Comparison of ENCODE assay signal across 25 cellular contexts in the genomic region with DNA sequence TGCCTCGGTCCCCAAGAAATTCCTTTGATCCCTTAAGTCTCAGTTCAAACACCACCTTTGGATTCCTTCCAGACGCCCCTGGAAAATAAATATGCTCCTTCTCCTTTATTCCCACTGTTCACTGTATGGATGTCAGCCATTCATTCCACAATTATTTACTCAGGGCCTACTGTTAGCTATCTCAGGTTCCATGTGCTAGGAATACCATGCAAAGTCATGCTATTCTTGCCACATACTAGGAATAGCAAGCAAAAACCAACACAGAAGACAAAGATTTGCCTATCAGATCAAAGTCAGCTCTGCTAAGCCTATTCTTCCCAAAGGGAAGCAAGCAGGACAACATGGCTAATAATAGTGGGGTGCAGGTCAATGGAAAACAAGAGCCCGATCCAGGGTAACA.
"Had no signal": no experiment of that assay in that cellular context is flagged by ENCODE, and none has a peak within 500 bp of the region (broad histone marks: within the 10 kb centered on the region; RNA-seq: fewer than 3 reads in every experiment).

No MANE protein-coding gene starts in this region.

- H3K4me2 ChIP-seq: neural progenitor cell had no signal

- ATAC-seq: effector memory CD8-positive, alpha-beta T cell; gastrocnemius medialis; heart right ventricle; left lobe of liver; mucosa of descending colon; natural killer cell treated with Interleukin-12 subunit alpha and Interleukin-12 subunit beta and Interleukin-15 and Interleukin-18, amount 100 ng/mL, for 72 hours; sciatic nerve; stimulated activated naive CD8-positive, alpha-beta T cell treated with anti-CD3 and anti-CD28 coated beads, Interleukin-15, Interleukin-2, amounts not matched to agents 100 U/mL and 50 U/mL, for 24 hours had no signal

- H3K27me3 Mint-ChIP-seq: dendritic cell treated with granulocyte-macrophage colony-stimulating factor and Interleukin-4, amounts not matched to agents 40 ng/mL and 50 ng/mL, for 4 days; effector memory CD8-positive, alpha-beta T cell; natural killer cell treated with Interleukin-12 subunit alpha and Interleukin-12 subunit beta and Interleukin-15 and Interleukin-18, amount 100 ng/mL, for 72 hours; type B pancreatic cell had no signal

- H3K9ac ChIP-seq: neural progenitor cell had no signal

- DNase-seq: effector memory CD8-positive, alpha-beta T cell; gastrocnemius medialis; heart right ventricle; hypothalamus; islet precursor cell; mammary epithelial cell; mucosa of descending colon; nucleus accumbens; ovary; retina; stimulated activated CD4-positive, alpha-beta T cell treated with anti-CD3 and anti-CD28 coated beads, Interleukin-2, amount 100 ng/mL, for 24 hours; stimulated activated CD4-positive, alpha-beta T cell treated with anti-CD3 and anti-CD28 coated beads, Interleukin-4, amount 100 ng/mL, for 4 hours; stimulated activated naive CD8-positive, alpha-beta T cell treated with anti-CD3 and anti-CD28 coated beads, Interleukin-15, Interleukin-2, amounts not matched to agents 100 U/mL and 50 U/mL, for 24 hours; thyroid gland had no signal

- H3K36me3 Mint-ChIP-seq: neural progenitor cell had no signal

- H3K4me1 Mint-ChIP-seq: neural progenitor cell had no signal

- H3K9me3 Mint-ChIP-seq: dendritic cell treated with granulocyte-macrophage colony-stimulating factor and Interleukin-4, amounts not matched to agents 40 ng/mL and 50 ng/mL, for 4 days; effector memory CD8-positive, alpha-beta T cell; natural killer cell treated with Interleukin-12 subunit alpha and Interleukin-12 subunit beta and Interleukin-15 and Interleukin-18, amount 100 ng/mL, for 72 hours; neural progenitor cell; type B pancreatic cell had no signal

- H2AFZ ChIP-seq: neural progenitor cell had no signal

- H3K27ac Mint-ChIP-seq: dendritic cell treated with granulocyte-macrophage colony-stimulating factor and Interleukin-4, amounts not matched to agents 40 ng/mL and 50 ng/mL, for 4 days; natural killer cell treated with Interleukin-12 subunit alpha and Interleukin-12 subunit beta and Interleukin-15 and Interleukin-18, amount 100 ng/mL, for 72 hours; neural progenitor cell; type B pancreatic cell had no signal

- H3K27ac ChIP-seq: epithelial cell of prostate, esophagus muscularis mucosa, gastrocnemius medialis, heart right ventricle, neural progenitor cell, ovary, prostate gland, skin epidermis, suprapubic skin, thyroid gland had no signal

- H3K4me3 Mint-ChIP-seq: dendritic cell treated with granulocyte-macrophage colony-stimulating factor and Interleukin-4, amounts not matched to agents 40 ng/mL and 50 ng/mL, for 4 days; effector memory CD8-positive, alpha-beta T cell; natural killer cell treated with Interleukin-12 subunit alpha and Interleukin-12 subunit beta and Interleukin-15 and Interleukin-18, amount 100 ng/mL, for 72 hours; neural progenitor cell; type B pancreatic cell had no signal

- H3K4me3 ChIP-seq: esophagus muscularis mucosa, gastrocnemius medialis, heart right ventricle, mucosa of descending colon, neural progenitor cell, ovary, prostate gland, skin epidermis, suprapubic skin, thyroid gland had no signal

- H3K27me3 ChIP-seq: esophagus muscularis mucosa, gastrocnemius medialis, heart right ventricle, neural progenitor cell, ovary, suprapubic skin, thyroid gland had no signal

- H3K4me1 ChIP-seq: esophagus muscularis mucosa, heart right ventricle, neural progenitor cell, prostate gland, suprapubic skin, thyroid gland had no signal
